Comparison of ENCODE assay signal across 19 cellular contexts in the genomic region with DNA sequence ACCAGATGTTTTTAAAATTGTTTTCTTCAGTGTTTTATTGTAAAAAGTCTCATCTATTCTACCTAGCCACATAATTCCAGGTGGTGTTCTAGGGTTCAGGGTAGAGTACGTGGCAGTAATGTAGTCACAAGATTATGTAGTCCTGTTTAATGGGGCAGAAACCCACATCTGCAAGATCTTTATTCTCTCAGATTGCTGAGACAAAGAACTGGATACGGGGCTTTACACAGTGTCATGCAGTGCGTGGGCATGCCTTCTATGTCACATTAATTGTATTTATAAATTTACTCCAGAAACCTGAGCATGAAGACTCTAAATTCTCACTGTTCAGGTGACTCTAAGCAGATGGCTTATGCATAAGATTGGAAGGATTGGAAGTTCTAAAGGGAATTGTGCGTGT.
DNase-seq lines count a peak whose midpoint lies in the region; ATAC-seq and TF ChIP-seq lines count a peak whose summit lies in the region.
"Had no signal": no experiment of that assay in that cellular context is flagged by ENCODE, and none has a peak within 500 bp of the region (broad histone marks: within the 10 kb centered on the region; RNA-seq: fewer than 3 reads in every experiment).

No MANE protein-coding gene starts in this region.

- no peak for DNase-seq in activated CD4-positive, alpha-beta T cell treated with anti-CD3 and anti-CD28 coated beads for 36 hours
- DNase-seq in activated CD4-positive, alpha-beta T cell treated with anti-CD3 and anti-CD28 coated beads for 4 hours, result no peak
- DNase-seq in epithelial cell of prostate (ENCODE audit: low read depth, low spot score) (no peak), NCI-H1105 treated with DMSO at 0.1 percent for 48 hours (lab: John Stamatoyannopoulos, UW) (no peak), GM10248 (ENCODE audit: extremely low spot score) (no peak)
- no peak for DNase-seq in stimulated activated effector memory CD8-positive, alpha-beta T cell treated with anti-CD3 and anti-CD28 coated beads, Interleukin-12 subunit alpha, Interleukin-12 subunit beta, amount 100 ng/mL, for 72 hours (ENCODE audit: low spot score in 2 of 2)
- DNase-seq: C1 segment of cervical spinal cord; CD8-positive, alpha-beta memory T cell; DMS53; H9; KBM-7; NCI-H1417; NCI-H2029; NCI-H748 treated with DMSO at 0.1 percent for 48 hours; NK-92 treated with Interleukin-12 subunit alpha and Interleukin-12 subunit beta, amount 100 ng/mL, for 24 hours had no signal

- H3K27me3 ChIP-seq in OCI-LY3 (ENCODE audit: low read depth, low read length), result no peaks in the 10 kb centered on the region

- H3K36me3 ChIP-seq in OCI-LY3 (replicated peaks; ENCODE audit: low read depth, low read length), result no peaks in the 10 kb centered on the region

- H3K27ac ChIP-seq in OCI-LY3 (ENCODE audit: low read length) (no peak overlapping the region), epithelial cell of prostate (peak overlapping the region; percentile 64)
- H3K27ac ChIP-seq: RWPE1 had no signal

- POLR2A ChIA-PET in activated CD4-positive, alpha-beta T cell treated with anti-CD3 and anti-CD28 coated beads for 36 hours (lab: Charles Lee), result no interaction called here
- POLR2A ChIA-PET in GM10248 (lab: Yijun Ruan, JAX), result no interaction called here

- peak; percentile 12 for ATAC-seq in activated CD4-positive, alpha-beta T cell treated with anti-CD3 and anti-CD28 coated beads for 36 hours
- no peak for ATAC-seq in stimulated activated effector memory CD8-positive, alpha-beta T cell treated with anti-CD3 and anti-CD28 coated beads, Interleukin-12 subunit alpha, Interleukin-12 subunit beta, amount 100 ng/mL, for 72 hours
- no peak for ATAC-seq in GM21717 (IDR thresholded peaks at IDR 0.05; ENCODE audit: unreplicated experiment)
- ATAC-seq: HepG2 had no signal

- H3K9me3 Mint-ChIP-seq in activated CD4-positive, alpha-beta T cell treated with anti-CD3 and anti-CD28 coated beads for 36 hours (ENCODE audit: low read depth), result no peaks in the 10 kb centered on the region
- no peaks in the 10 kb centered on the region for H3K9me3 Mint-ChIP-seq in stimulated activated effector memory CD8-positive, alpha-beta T cell treated with anti-CD3 and anti-CD28 coated beads, Interleukin-12 subunit alpha, Interleukin-12 subunit beta, amount 100 ng/mL, for 72 hours
- H3K9me3 Mint-ChIP-seq: CD8-positive, alpha-beta memory T cell had no signal

- CTCF ChIA-PET in activated CD4-positive, alpha-beta T cell treated with anti-CD3 and anti-CD28 coated beads for 36 hours (lab: Charles Lee), result no interaction called here
- CTCF ChIA-PET in GM10248 (lab: Yijun Ruan, JAX), result no interaction called here

- peak overlapping the region; percentile 39 for H3K4me2 ChIP-seq in OCI-LY3 (ENCODE audit: low read length)

- intact Hi-C loops in activated CD4-positive, alpha-beta T cell treated with anti-CD3 and anti-CD28 coated beads for 36 hours (cut with DNase I, micrococcal nuclease), result loop anchor here (2.0 kb wide), 2 partner anchors 28 to 66 kb away; no protein-coding TSS in a partner anchor

- H4K20me1 ChIP-seq in OCI-LY3 (ENCODE audit: insufficient read depth, low read length), result no peaks in the 10 kb centered on the region

- no peak overlapping the region for H3K4me3 ChIP-seq in OCI-LY3 (ENCODE audit: low read length)

- H3K9me3 ChIP-seq in OCI-LY3 (ENCODE audit: insufficient read depth, low read length), result no peaks in the 10 kb centered on the region

- peaks cover 22% of the 10 kb centered on the region for H3K36me3 Mint-ChIP-seq in activated CD4-positive, alpha-beta T cell treated with anti-CD3 and anti-CD28 coated beads for 36 hours (ENCODE audit: low read depth)
- no peaks in the 10 kb centered on the region for H3K36me3 Mint-ChIP-seq in stimulated activated effector memory CD8-positive, alpha-beta T cell treated with anti-CD3 and anti-CD28 coated beads, Interleukin-12 subunit alpha, Interleukin-12 subunit beta, amount 100 ng/mL, for 72 hours

- no peaks in the 10 kb centered on the region for H3K79me2 ChIP-seq in OCI-LY3 (ENCODE audit: low read length)

- no peak overlapping the region for H3K27ac Mint-ChIP-seq in activated CD4-positive, alpha-beta T cell treated with anti-CD3 and anti-CD28 coated beads for 36 hours
- H3K27ac Mint-ChIP-seq in stimulated activated effector memory CD8-positive, alpha-beta T cell treated with anti-CD3 and anti-CD28 coated beads, Interleukin-12 subunit alpha, Interleukin-12 subunit beta, amount 100 ng/mL, for 72 hours, result peak overlapping the region; percentile 20
- H3K27ac Mint-ChIP-seq: CD8-positive, alpha-beta memory T cell had no signal

- H2AFZ ChIP-seq in OCI-LY3 (ENCODE audit: low read depth, low read length), result no peak overlapping the region

- H3K4me1 Mint-ChIP-seq in activated CD4-positive, alpha-beta T cell treated with anti-CD3 and anti-CD28 coated beads for 36 hours, result peaks cover 17% of the 10 kb centered on the region
- no peaks in the 10 kb centered on the region for H3K4me1 Mint-ChIP-seq in stimulated activated effector memory CD8-positive, alpha-beta T cell treated with anti-CD3 and anti-CD28 coated beads, Interleukin-12 subunit alpha, Interleukin-12 subunit beta, amount 100 ng/mL, for 72 hours
- H3K4me1 Mint-ChIP-seq: CD8-positive, alpha-beta memory T cell had no signal

- no peaks in the 10 kb centered on the region for H3K27me3 Mint-ChIP-seq in activated CD4-positive, alpha-beta T cell treated with anti-CD3 and anti-CD28 coated beads for 36 hours
- H3K27me3 Mint-ChIP-seq: CD8-positive, alpha-beta memory T cell had no signal

- no peak overlapping the region for H3K9ac ChIP-seq in OCI-LY3 (ENCODE audit: low read length)

- no peak overlapping the region for H3K4me3 Mint-ChIP-seq in activated CD4-positive, alpha-beta T cell treated with anti-CD3 and anti-CD28 coated beads for 36 hours
- H3K4me3 Mint-ChIP-seq in stimulated activated effector memory CD8-positive, alpha-beta T cell treated with anti-CD3 and anti-CD28 coated beads, Interleukin-12 subunit alpha, Interleukin-12 subunit beta, amount 100 ng/mL, for 72 hours, result no peak overlapping the region
- H3K4me3 Mint-ChIP-seq: CD8-positive, alpha-beta memory T cell; H9 had no signal

- peaks cover 33% of the 10 kb centered on the region for H3K4me1 ChIP-seq in OCI-LY3 (ENCODE audit: low read length)

- TF ChIP-seq CTCF in OCI-LY3 (IDR thresholded peaks at IDR 0.05; ENCODE audit: low read depth, low read length) (no peak), GM10248 (IDR thresholded peaks at IDR 0.05; ENCODE audit: control extremely low read depth, extremely low read depth, low read depth, missing control alignments) (no peak)
